1 cellular context compared by ENCODE assay signal in genomic region chr19:18839465-18840287, GRCh38.
TF ChIP-seq lines count a peak whose summit lies in the region.

No MANE protein-coding gene starts in this region.

TF ChIP-seq in endothelial cell of umbilical vein, 7 proteins besides CTCF, POLR2A, EP300 and RAD21:
- TF ChIP-seq GATA2 (IDR thresholded peaks at IDR 0.05; ENCODE audit: insufficient read depth, insufficient read length, low read depth, low read length) (no peak), EZH2 (IDR thresholded peaks at IDR 0.05; ENCODE audit: borderline replicate concordance, low read depth, low read length, severe bottlenecking) (no peak), FOS (IDR thresholded peaks at IDR 0.05; ENCODE audit: borderline replicate concordance, insufficient read depth, low read length) (no peak), MYC (IDR thresholded peaks at IDR 0.05; ENCODE audit: low read depth, low read length) (no peak), MAX (IDR thresholded peaks at IDR 0.05; ENCODE audit: insufficient read depth, insufficient read length) (no peak)
